Comparison of ENCODE assay signal across 1 cellular context in the genomic region with DNA sequence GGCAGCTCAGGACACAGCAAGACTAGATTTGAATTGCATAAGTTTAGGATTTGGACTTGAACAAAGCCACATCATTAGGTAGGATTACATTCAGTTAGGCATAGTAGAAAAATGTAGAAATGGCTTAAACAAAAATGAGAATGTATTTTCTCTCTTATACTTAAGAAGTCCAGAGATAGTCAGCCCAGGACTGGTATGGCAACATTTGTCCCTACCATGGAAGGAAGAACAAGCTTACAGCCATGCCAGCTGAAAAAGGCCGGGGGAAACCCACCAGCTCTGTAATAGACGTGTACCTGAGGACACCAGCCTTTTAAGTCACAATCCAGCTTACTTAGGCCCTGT.
A peak's percentile ranks its signal among the peaks of the same experiment; 100 is the strongest.
TF ChIP-seq lines count a peak whose summit lies in the region.

No MANE protein-coding gene starts in this region.

TF ChIP-seq in K562, 482 proteins besides CTCF, POLR2A, EP300 and RAD21 (continued from another document):
- TF ChIP-seq ZBTB40 (IDR thresholded peaks at IDR 0.05) (no peak), ZBTB40 (CRISPR knock-in tag; IDR thresholded peaks at IDR 0.05) (no peak), TEAD1 (CRISPR knock-in tag; IDR thresholded peaks at IDR 0.05) (no peak), ZNF316 (IDR thresholded peaks at IDR 0.05) (no peak), ZNF766 (CRISPR knock-in tag; conservative IDR thresholded peaks at IDR 0.05) (0 out of 2 replicates have a peak, but pooled peaks have one; percentile 10), ARID2 (IDR thresholded peaks at IDR 0.05) (no peak), PCBP2 (IDR thresholded peaks at IDR 0.05; ENCODE audit: low read depth, low read length, poor library complexity, severe bottlenecking) (no peak), ZBTB17 (CRISPR knock-in tag; IDR thresholded peaks at IDR 0.05) (no peak), KHSRP (IDR thresholded peaks at IDR 0.05) (no peak), ZNF408 (CRISPR knock-in tag; IDR thresholded peaks at IDR 0.05; ENCODE audit: low read depth) (no peak), PHF21A (IDR thresholded peaks at IDR 0.05; ENCODE audit: borderline replicate concordance, low read depth) (no peak), TAF7 (tag; IDR thresholded peaks at IDR 0.05) (no peak), RB1 (IDR thresholded peaks at IDR 0.05; ENCODE audit: low read depth) (no peak), NRF1 (conservative IDR thresholded peaks at IDR 0.05 in 1 of 2, IDR thresholded peaks at IDR 0.05 in 1 of 2) (0 out of 4 replicates have a peak, but pooled peaks of 1 of the 2 experiments have one; percentile 4), NR2C2 (CRISPR knock-in tag; IDR thresholded peaks at IDR 0.05) (no peak), NR2C2 (tag; IDR thresholded peaks at IDR 0.05) (0 out of 2 replicates have a peak, but pooled peaks have one; percentile 31), KDM2B (CRISPR knock-in tag; IDR thresholded peaks at IDR 0.05) (no peak), MEF2D (tag; conservative IDR thresholded peaks at IDR 0.05; ENCODE audit: low read depth) (0 out of 2 replicates have a peak, but pooled peaks have one; percentile 9), ZNF57 (CRISPR knock-in tag; IDR thresholded peaks at IDR 0.05) (no peak), XRCC4 (IDR thresholded peaks at IDR 0.05; ENCODE audit: extremely low read depth, insufficient read depth, insufficient read length) (no peak), ZKSCAN1 (IDR thresholded peaks at IDR 0.05; ENCODE audit: low read depth, low read length) (no peak), CHD1 (IDR thresholded peaks at IDR 0.05; ENCODE audit: low read length) (no peak), CC2D1A (IDR thresholded peaks at IDR 0.05) (no peak), GTF2F1 (IDR thresholded peaks at IDR 0.05; ENCODE audit: low read depth, low read length) (no peak), CEBPG (CRISPR knock-in tag; IDR thresholded peaks at IDR 0.05) (no peak), CEBPG (tag; conservative IDR thresholded peaks at IDR 0.05 in 1 of 2, IDR thresholded peaks at IDR 0.05 in 1 of 2) (peak; percentile 70 to 72; a peak in 3 of 4 replicates), ZNF449 (CRISPR knock-in tag; IDR thresholded peaks at IDR 0.05) (no peak)
- TF ChIP-seq, protein P1, sequence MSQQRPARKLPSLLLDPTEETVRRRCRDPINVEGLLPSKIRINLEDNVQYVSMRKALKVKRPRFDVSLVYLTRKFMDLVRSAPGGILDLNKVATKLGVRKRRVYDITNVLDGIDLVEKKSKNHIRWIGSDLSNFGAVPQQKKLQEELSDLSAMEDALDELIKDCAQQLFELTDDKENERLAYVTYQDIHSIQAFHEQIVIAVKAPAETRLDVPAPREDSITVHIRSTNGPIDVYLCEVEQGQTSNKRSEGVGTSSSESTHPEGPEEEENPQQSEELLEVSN (IDR thresholded peaks at IDR 0.05; ENCODE audit: borderline replicate concordance in 1 of 2, extremely low read depth in 1 of 2, insufficient read depth in 1 of 2, insufficient read length in 1 of 2, low read depth in 1 of 2, low read length in 1 of 2, poor library complexity in 1 of 2, severe bottlenecking in 1 of 2) = no peak
- TF ChIP-seq, protein P2, sequence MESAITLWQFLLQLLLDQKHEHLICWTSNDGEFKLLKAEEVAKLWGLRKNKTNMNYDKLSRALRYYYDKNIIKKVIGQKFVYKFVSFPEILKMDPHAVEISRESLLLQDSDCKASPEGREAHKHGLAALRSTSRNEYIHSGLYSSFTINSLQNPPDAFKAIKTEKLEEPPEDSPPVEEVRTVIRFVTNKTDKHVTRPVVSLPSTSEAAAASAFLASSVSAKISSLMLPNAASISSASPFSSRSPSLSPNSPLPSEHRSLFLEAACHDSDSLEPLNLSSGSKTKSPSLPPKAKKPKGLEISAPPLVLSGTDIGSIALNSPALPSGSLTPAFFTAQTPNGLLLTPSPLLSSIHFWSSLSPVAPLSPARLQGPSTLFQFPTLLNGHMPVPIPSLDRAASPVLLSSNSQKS (CRISPR knock-in tag; IDR thresholded peaks at IDR 0.05) = no peak
- TF ChIP-seq, protein P3, sequence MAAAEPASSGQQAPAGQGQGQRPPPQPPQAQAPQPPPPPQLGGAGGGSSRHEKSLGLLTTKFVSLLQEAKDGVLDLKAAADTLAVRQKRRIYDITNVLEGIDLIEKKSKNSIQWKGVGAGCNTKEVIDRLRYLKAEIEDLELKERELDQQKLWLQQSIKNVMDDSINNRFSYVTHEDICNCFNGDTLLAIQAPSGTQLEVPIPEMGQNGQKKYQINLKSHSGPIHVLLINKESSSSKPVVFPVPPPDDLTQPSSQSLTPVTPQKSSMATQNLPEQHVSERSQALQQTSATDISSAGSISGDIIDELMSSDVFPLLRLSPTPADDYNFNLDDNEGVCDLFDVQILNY (CRISPR knock-in tag; IDR thresholded peaks at IDR 0.05) = no peak
TF ChIP-seq in K562: peak in this region for 8.
